In genomic region chr13:60583911-60584753, GRCh38 we compare ENCODE assay signal across 8 cellular contexts.
DNase-seq lines count a peak whose midpoint lies in the region; ATAC-seq and TF ChIP-seq lines count a peak whose summit lies in the region.

No MANE protein-coding gene starts in this region.

- WGBS in spleen, 5 donors: 63 to 79% (median 67%) methylated on average over 14 to 15 of the region's 15 CpGs

- no peaks in the 10 kb centered on the region for H3K9me3 ChIP-seq in CD4-positive, CD25-positive, alpha-beta regulatory T cell (ENCODE audit: control insufficient read depth in 2 of 2, low read length in 2 of 2)
- H3K9me3 ChIP-seq in mucosa of descending colon (no peaks in the 10 kb centered on the region), lower lobe of right lung (no peaks in the 10 kb centered on the region), spleen (peaks cover 0 to 26% (median 3%) of the 10 kb centered on the region in 8 donors)

- peaks cover 0 to 5% (median 1%) of the 10 kb centered on the region in 7 donors for H3K9me3 Mint-ChIP-seq in CD4-positive, CD25-positive, alpha-beta regulatory T cell

- H3K27ac ChIP-seq in CD4-positive, CD25-positive, alpha-beta regulatory T cell (ENCODE audit: insufficient read depth, low read length, poor library complexity, severe bottlenecking): no peak overlapping the region
- H3K27ac ChIP-seq in HL-60 (replicated peaks) (peak overlapping the region; percentile 80), lower lobe of right lung (no peak overlapping the region), spleen (no peak overlapping the region)

- peak overlapping the region in 1 of 4 donors; percentile 1 for H3K4me3 Mint-ChIP-seq in CD4-positive, CD25-positive, alpha-beta regulatory T cell

- H3K27me3 ChIP-seq in CD4-positive, CD25-positive, alpha-beta regulatory T cell (ENCODE audit: control insufficient read depth, insufficient read depth, low read length): no peaks in the 10 kb centered on the region
- H3K27me3 ChIP-seq in HL-60 (ENCODE audit: insufficient read depth, poor library complexity, severe bottlenecking) (no peaks in the 10 kb centered on the region), lower lobe of right lung (ENCODE audit: low read depth) (no peaks in the 10 kb centered on the region), spleen (replicated peaks in 1 of 7) (no peaks in the 10 kb centered on the region)

- peak overlapping the region in 2 of 3 donors; percentile 0 to 31 for H3K27ac Mint-ChIP-seq in CD4-positive, CD25-positive, alpha-beta regulatory T cell

- no peak for ATAC-seq in CD4-positive, CD25-positive, alpha-beta regulatory T cell (ENCODE audit: low read depth in 2 of 2)
- ATAC-seq in mucosa of descending colon (peak; percentile 86), lower lobe of right lung (no peak), HG02588 (IDR thresholded peaks at IDR 0.05; ENCODE audit: unreplicated experiment) (no peak)

- no peaks in the 10 kb centered on the region for H3K36me3 ChIP-seq in CD4-positive, CD25-positive, alpha-beta regulatory T cell (ENCODE audit: control insufficient read depth, insufficient read depth, low read length)
- H3K36me3 ChIP-seq in mucosa of descending colon (ENCODE audit: low read depth): no peaks in the 10 kb centered on the region
- no peaks in the 10 kb centered on the region for H3K36me3 ChIP-seq in lower lobe of right lung
- H3K36me3 ChIP-seq in spleen: no peaks in the 10 kb centered on the region

- no peaks in the 10 kb centered on the region for H3K36me3 Mint-ChIP-seq in CD4-positive, CD25-positive, alpha-beta regulatory T cell

- no peak for TF ChIP-seq POLR2A in spleen (IDR thresholded peaks at IDR 0.05)

- no peaks in the 10 kb centered on the region for H3K27me3 Mint-ChIP-seq in CD4-positive, CD25-positive, alpha-beta regulatory T cell

- intact Hi-C loops in mucosa of descending colon (cut with DNase I, micrococcal nuclease) (no loop called here), lower lobe of right lung (cut with DNase I) (no loop called here), spleen (cut with DNase I; ENCODE audit: low total_unique reads) (no loop called here)

- TF ChIP-seq CTCF in HL-60 (IDR thresholded peaks at IDR 0.05; ENCODE audit: insufficient read depth, low read length) (no peak), astrocyte of the spinal cord (IDR thresholded peaks at IDR 0.05; ENCODE audit: low read depth, low read length) (no peak), mucosa of descending colon (IDR thresholded peaks at IDR 0.05) (no peak), lower lobe of right lung (IDR thresholded peaks at IDR 0.05) (no peak), spleen (IDR thresholded peaks at IDR 0.05 in 8 of 11, conservative IDR thresholded peaks at IDR 0.05 in 3 of 11) (no peak)

- in situ Hi-C loops in astrocyte of the spinal cord (cut with HindIII; ENCODE audit: low sequenced_read_pairs): no loop called here

- peaks cover 0 to 4% (median 0%) of the 10 kb centered on the region in 4 donors for H3K4me1 Mint-ChIP-seq in CD4-positive, CD25-positive, alpha-beta regulatory T cell

- H3K4me1 ChIP-seq in CD4-positive, CD25-positive, alpha-beta regulatory T cell (ENCODE audit: control insufficient read depth, insufficient read depth, low read length, poor library complexity, severe bottlenecking): no peaks in the 10 kb centered on the region
- H3K4me1 ChIP-seq in mucosa of descending colon (ENCODE audit: low read depth) (peaks cover 5% of the 10 kb centered on the region), lower lobe of right lung (no peaks in the 10 kb centered on the region), spleen (no peaks in the 10 kb centered on the region)

- no peak overlapping the region for H3K4me3 ChIP-seq in CD4-positive, CD25-positive, alpha-beta regulatory T cell (ENCODE audit: low read depth, low read length)
- H3K4me3 ChIP-seq in HL-60 (replicated peaks; ENCODE audit: insufficient read depth, low read length) (no peak overlapping the region), astrocyte of the spinal cord (ENCODE audit: low read depth, low read length) (peak overlapping the region; percentile 9), mucosa of descending colon (no peak overlapping the region), lower lobe of right lung (no peak overlapping the region), spleen (no peak overlapping the region)

- no peak for DNase-seq in CD4-positive, CD25-positive, alpha-beta regulatory T cell
- DNase-seq in HL-60 (ENCODE audit: low read depth in 1 of 2, low spot score in 1 of 2): peak; percentile 72 to 87
- DNase-seq in astrocyte of the spinal cord (ENCODE audit: low read depth, low spot score): peak; percentile 86
- peak in 1 of 3 donors; percentile 28 for DNase-seq in mucosa of descending colon
- no peak for DNase-seq in NCI-H2029 treated with DMSO at 0.1 percent for 48 hours (lab: John Stamatoyannopoulos, UW)
- DNase-seq in lower lobe of right lung: no peak
- no peak for DNase-seq in spleen

Comparison
In these comparisons a context has a peak if more than half of its experiments do, and no peak if none do; other contexts are left out.
1. DNase-seq: peak in HL-60 (2 of 2) and astrocyte of the spinal cord (single experiment); none in CD4-positive, CD25-positive, alpha-beta regulatory T cell (0 of 3), NCI-H2029 treated with DMSO at 0.1 percent for 48 hours (single experiment), lower lobe of right lung (single experiment) and spleen (single experiment).